Comparison of ENCODE assay signal across 10 cellular contexts in genomic region chr12:12477532-12477890, GRCh38.
"Had no signal": no experiment of that assay in that cellular context is flagged by ENCODE, and none has a peak within 500 bp of the region (broad histone marks: within the 10 kb centered on the region; RNA-seq: fewer than 3 reads in every experiment).

No MANE protein-coding gene starts in this region.

- H3K9me3 ChIP-seq: prostate gland, vagina had no signal

- ATAC-seq: activated T-cell treated with anti-CD3 and anti-CD28 coated beads, Interleukin-2, amount 50 U/mL, for 4 hours; natural killer cell treated with Interleukin-12 subunit alpha and Interleukin-12 subunit beta and Interleukin-15 and Interleukin-18, amount 100 ng/mL, for 72 hours had no signal

- H3K4me3 Mint-ChIP-seq: activated T-cell treated with anti-CD3 and anti-CD28 coated beads, Interleukin-2, amount 50 U/mL, for 4 hours had no signal

- H3K9me3 Mint-ChIP-seq: activated T-cell treated with anti-CD3 and anti-CD28 coated beads, Interleukin-2, amount 50 U/mL, for 4 hours; natural killer cell treated with Interleukin-12 subunit alpha and Interleukin-12 subunit beta and Interleukin-15 and Interleukin-18, amount 100 ng/mL, for 72 hours had no signal

- DNase-seq: activated CD4-positive, CD25-positive, alpha-beta regulatory T cell treated with anti-CD3 and anti-CD28 coated beads, Interleukin-2, amount 50 U/mL, for 72 hours; activated naive CD4-positive, alpha-beta T cell treated with anti-CD3 and anti-CD28 coated beads, Interleukin-2, amount 50 U/mL, for 16 hours; activated T-cell treated with anti-CD3 and anti-CD28 coated beads, Interleukin-2, amount 50 U/mL, for 4 hours; brain microvascular endothelial cell; SHP77 treated with DMSO at 0.1 percent for 48 hours; stimulated activated CD4-positive, alpha-beta T cell treated with anti-CD3 and anti-CD28 coated beads, Interleukin-2, amount 100 ng/mL, for 24 hours; stimulated activated naive CD4-positive, alpha-beta T cell treated with Interleukin-2 at 50 U/mL for 16 hours had no signal

- H3K27me3 Mint-ChIP-seq: natural killer cell treated with Interleukin-12 subunit alpha and Interleukin-12 subunit beta and Interleukin-15 and Interleukin-18, amount 100 ng/mL, for 72 hours had no signal
